Comparison of ENCODE assay signal across 8 cellular contexts in genomic region chr7:35800718-35801391, GRCh38. TPM values are rescaled to one million over a fixed set of nuclear protein-coding genes. Genes with fewer than 3 reads are reported as not detected.
DNase-seq lines count a peak whose midpoint lies in the region; ATAC-seq and TF ChIP-seq lines count a peak whose summit lies in the region.

Gene SEPTIN7 (plus strand): TSS chr7:35801057. CDS start chr7:35801210, 153 bp downstream.

- TF ChIP-seq POLR2A in suprapubic skin (IDR thresholded peaks at IDR 0.05) = peak; percentile 12 to 73

- peak within 1 kb of the TSS; percentile 99 for H3K4me3 Mint-ChIP-seq in activated naive CD4-positive, alpha-beta T cell treated with anti-CD3 and anti-CD28 coated beads, Interleukin-2, amount 50 U/mL, for 24 hours

- no peaks in the 10 kb centered on the region for H3K27me3 Mint-ChIP-seq in activated naive CD4-positive, alpha-beta T cell treated with anti-CD3 and anti-CD28 coated beads, Interleukin-2, amount 50 U/mL, for 24 hours

- H3K36me3 ChIP-seq in GM06990 (ENCODE audit: control insufficient read depth, insufficient read depth, low read length) (no peaks in the 10 kb centered on the region), suprapubic skin (no peaks in the 10 kb centered on the region)

- DNase-seq in GM06990 (ENCODE audit: extremely low read depth, insufficient read length) (peak; percentile 99), NCI-H1092 (lab: John Stamatoyannopoulos, UW) (peak; percentile 100), germinal center (ENCODE audit: low spot score) (peak; percentile 95), nucleus accumbens (lab: John Stamatoyannopoulos, UW) (peak; percentile 79 to 100 (median 99)), suprapubic skin (ENCODE audit: low spot score in 2 of 2) (peak; percentile 99)

- no peaks in the 10 kb centered on the region for H3K9me3 Mint-ChIP-seq in activated naive CD4-positive, alpha-beta T cell treated with anti-CD3 and anti-CD28 coated beads, Interleukin-2, amount 50 U/mL, for 24 hours

- no peak for TF ChIP-seq CTCF in GM06990 (IDR thresholded peaks at IDR 0.05; ENCODE audit: insufficient read depth, low read length, poor library complexity, severe bottlenecking)
- TF ChIP-seq CTCF in suprapubic skin (IDR thresholded peaks at IDR 0.05) = no peak

- ATAC-seq in HG02588 (IDR thresholded peaks at IDR 0.05; ENCODE audit: unreplicated experiment) = peak; percentile 84
- peak; percentile 94 for ATAC-seq in SK-N-SH treated with all-trans-retinoic acid at 6 μM for 48 hours

- peaks cover 10% of the 10 kb centered on the region for H3K36me3 Mint-ChIP-seq in activated naive CD4-positive, alpha-beta T cell treated with anti-CD3 and anti-CD28 coated beads, Interleukin-2, amount 50 U/mL, for 24 hours

- peak within 1 kb of the TSS; percentile 98 for H3K27ac Mint-ChIP-seq in activated naive CD4-positive, alpha-beta T cell treated with anti-CD3 and anti-CD28 coated beads, Interleukin-2, amount 50 U/mL, for 24 hours

- peaks cover 47% of the 10 kb centered on the region for H3K4me1 Mint-ChIP-seq in activated naive CD4-positive, alpha-beta T cell treated with anti-CD3 and anti-CD28 coated beads, Interleukin-2, amount 50 U/mL, for 24 hours

- H3K27ac ChIP-seq in suprapubic skin = peak within 1 kb of the TSS; percentile 99

- H3K4me1 ChIP-seq in suprapubic skin = peaks cover 33% of the 10 kb centered on the region

- WGBS in suprapubic skin = 2% methylated on average over 28 of the region's 62 CpGs

- H3K9me3 ChIP-seq in suprapubic skin = no peaks in the 10 kb centered on the region

- H3K4me3 ChIP-seq in GM06990 (replicated peaks; ENCODE audit: low read depth, low read length) (peak within 1 kb of the TSS; percentile 96), suprapubic skin (peak within 1 kb of the TSS; percentile 95)

- H3K27me3 ChIP-seq in GM06990 (replicated peaks; ENCODE audit: control insufficient read depth, insufficient read depth, low read length) (no peaks in the 10 kb centered on the region), suprapubic skin (no peaks in the 10 kb centered on the region)

- TF ChIP-seq EP300 in suprapubic skin (IDR thresholded peaks at IDR 0.05) = no peak

TF ChIP-seq in SK-N-SH treated with all-trans-retinoic acid at 6 μM for 48 hours, 23 proteins besides CTCF, POLR2A, EP300 and RAD21:
- TF ChIP-seq BACH2 (CRISPR knock-in tag; IDR thresholded peaks at IDR 0.05; ENCODE audit: borderline replicate concordance) (no peak), ZFP3 (CRISPR knock-in tag; IDR thresholded peaks at IDR 0.05) (no peak), CSRNP3 (CRISPR knock-in tag; IDR thresholded peaks at IDR 0.05) (no peak), RARB (CRISPR knock-in tag; IDR thresholded peaks at IDR 0.05) (no peak)

RNA-seq across cellular contexts. Expression of gene SEPTIN7, which starts in this region (rescaled TPM):
- total RNA-seq in suprapubic skin = 100 to 1,000 TPM; 110 to 140 (median 127) TPM

Comparison
In these comparisons a context has a peak if more than half of its experiments do, and no peak if none do; other contexts are left out.
1. Peak in every context shown above with its lines: DNase-seq, ATAC-seq, H3K4me3 ChIP-seq and H3K27ac ChIP-seq.